19 cellular contexts compared by ENCODE assay signal in genomic region chr1:64337476-64337875, GRCh38.
"Had no signal": no experiment of that assay in that cellular context is flagged by ENCODE, and none has a peak within 500 bp of the region (broad histone marks: within the 10 kb centered on the region; RNA-seq: fewer than 3 reads in every experiment).

No MANE protein-coding gene starts in this region.

- H3K4me1 Mint-ChIP-seq: activated CD4-positive, alpha-beta memory T cell treated with anti-CD3 and anti-CD28 coated beads, Interleukin-2, amount 10 ng/mL, durations not matched to agents 7 days and 5 days; activated naive CD8-positive, alpha-beta T cell treated with anti-CD3 and anti-CD28 coated beads for 36 hours; activated T-helper 17 cell treated with anti-CD3 and anti-CD28 coated beads, Interleukin-2, amount 50 U/mL, for 72 hours; memory B cell had no signal

- H3K9me3 ChIP-seq: esophagus muscularis mucosa, thyroid gland had no signal

- H3K27me3 ChIP-seq: cardiac muscle cell, esophagus muscularis mucosa, thyroid gland had no signal

- H3K4me3 Mint-ChIP-seq: activated CD4-positive, alpha-beta memory T cell treated with anti-CD3 and anti-CD28 coated beads, Interleukin-2, amount 10 ng/mL, durations not matched to agents 7 days and 5 days; activated naive CD8-positive, alpha-beta T cell treated with anti-CD3 and anti-CD28 coated beads for 36 hours; activated T-helper 17 cell treated with anti-CD3 and anti-CD28 coated beads, Interleukin-2, amount 50 U/mL, for 72 hours; memory B cell had no signal

- H3K36me3 Mint-ChIP-seq: activated naive CD8-positive, alpha-beta T cell treated with anti-CD3 and anti-CD28 coated beads for 36 hours; memory B cell had no signal

- H3K36me3 ChIP-seq: cardiac muscle cell, esophagus muscularis mucosa, thyroid gland had no signal

- H3K4me3 ChIP-seq: cardiac muscle cell, esophagus muscularis mucosa, thyroid gland had no signal

- H3K9me3 Mint-ChIP-seq: activated CD4-positive, alpha-beta memory T cell treated with anti-CD3 and anti-CD28 coated beads, Interleukin-2, amount 10 ng/mL, durations not matched to agents 7 days and 5 days; activated naive CD8-positive, alpha-beta T cell treated with anti-CD3 and anti-CD28 coated beads for 36 hours; activated T-helper 17 cell treated with anti-CD3 and anti-CD28 coated beads, Interleukin-2, amount 50 U/mL, for 72 hours had no signal

- H3K27ac Mint-ChIP-seq: activated CD4-positive, alpha-beta memory T cell treated with anti-CD3 and anti-CD28 coated beads, Interleukin-2, amount 10 ng/mL, durations not matched to agents 7 days and 5 days; activated naive CD8-positive, alpha-beta T cell treated with anti-CD3 and anti-CD28 coated beads for 36 hours; activated T-helper 17 cell treated with anti-CD3 and anti-CD28 coated beads, Interleukin-2, amount 50 U/mL, for 72 hours; memory B cell; progenitor cell of endocrine pancreas had no signal

- H3K27ac ChIP-seq: cardiac muscle cell, esophagus muscularis mucosa, thyroid gland had no signal

- DNase-seq: activated CD4-positive, alpha-beta memory T cell treated with anti-CD3 and anti-CD28 coated beads, Interleukin-2, amount 10 ng/mL, durations not matched to agents 7 days and 5 days; activated CD4-positive, alpha-beta T cell treated with anti-CD3 and anti-CD28 coated beads for 48 hours; activated CD4-positive, CD25-positive, alpha-beta regulatory T cell; activated naive CD4-positive, alpha-beta T cell; activated naive CD8-positive, alpha-beta T cell treated with anti-CD3 and anti-CD28 coated beads for 36 hours; activated T-cell treated with anti-CD3 and anti-CD28 coated beads, Interleukin-2, amount 50 U/mL, for 1 hour; amniotic stem cell; dermis blood vessel endothelial cell; effector memory CD4-positive, alpha-beta T cell; stimulated activated CD4-positive, alpha-beta T cell treated with anti-CD3 and anti-CD28 coated beads, Interleukin-12 subunit alpha, Interleukin-12 subunit beta, amount 100 ng/mL, for 4 hours; stimulated activated CD4-positive, alpha-beta T cell treated with anti-CD3 and anti-CD28 coated beads, Interleukin-1b, Interleukin-23, amount 100 ng/mL, for 48 hours; stimulated activated CD8-positive, alpha-beta memory T cell treated with anti-CD3 and anti-CD28 coated beads, Interleukin-4, amount 100 ng/mL, for 48 hours; stimulated activated naive CD4-positive, alpha-beta T cell; thyroid gland had no signal

- H3K4me1 ChIP-seq: esophagus muscularis mucosa, thyroid gland had no signal

- H3K27me3 Mint-ChIP-seq: activated naive CD8-positive, alpha-beta T cell treated with anti-CD3 and anti-CD28 coated beads for 36 hours had no signal
